ENCODE assay signal across 9 cellular contexts in the genomic region with DNA sequence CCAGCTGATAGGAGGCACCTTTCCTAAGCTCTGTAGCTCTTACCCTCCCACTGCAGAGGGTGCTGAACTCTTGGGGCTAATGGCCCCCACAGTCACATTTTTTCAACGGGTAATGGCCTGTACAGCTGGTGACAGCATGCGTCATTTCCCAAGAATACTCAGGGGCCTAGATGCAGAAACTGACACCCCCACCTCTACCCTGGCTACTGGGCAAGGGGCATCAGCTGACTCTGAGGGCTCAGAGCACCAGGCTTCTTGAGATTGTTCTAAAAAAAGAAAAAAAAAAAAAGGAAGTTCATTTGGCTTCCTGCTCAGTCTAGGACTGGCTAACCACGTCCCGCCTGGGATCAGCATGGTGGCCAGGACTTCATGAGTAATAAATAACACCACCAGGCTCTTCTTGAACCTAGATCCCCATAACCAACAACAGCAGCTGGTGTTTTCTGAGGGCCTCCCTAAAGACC. TPM values are rescaled to one million over a fixed set of nuclear protein-coding genes. Genes with fewer than 3 reads are reported as not detected.
DNase-seq lines count a peak whose midpoint lies in the region; ATAC-seq and TF ChIP-seq lines count a peak whose summit lies in the region.
"Had no signal": no experiment of that assay in that cellular context is flagged by ENCODE, and none has a peak within 500 bp of the region (broad histone marks: within the 10 kb centered on the region; RNA-seq: fewer than 3 reads in every experiment).

No MANE protein-coding gene starts in this region.

- no peaks in the 10 kb centered on the region for H3K36me3 Mint-ChIP-seq in activated naive CD8-positive, alpha-beta T cell treated with anti-CD3 and anti-CD28 coated beads, Interleukin-2, amount 10 ng/mL, durations not matched to agents 7 days and 5 days
- no peaks in the 10 kb centered on the region for H3K36me3 Mint-ChIP-seq in activated naive CD8-positive, alpha-beta T cell treated with anti-CD3 and anti-CD28 coated beads for 36 hours
- no peaks in the 10 kb centered on the region for H3K36me3 Mint-ChIP-seq in Calu3 (ENCODE audit: insufficient read depth, unreplicated experiment)

- 75% methylated on average over 4 of the region's 4 CpGs for WGBS in mesenchymal stem cell
- WGBS in aorta, 2 donors, result 51 to 52% methylated on average over 4 of the region's 4 CpGs

- intact Hi-C loops in aorta (cut with DNase I), result loop anchor here in 1 of 2 donors (5.0 kb wide), 1 partner anchor 40 kb away; no protein-coding TSS in a partner anchor
- intact Hi-C loops in Calu3 (cut with micrococcal nuclease; ENCODE audit: unreplicated experiment), result no loop called here

- BruUV-seq in Calu3 (replicated peaks; lab: Mats Ljungman, UMichigan), result no TSS peak

- no peak overlapping the region for H3K23ac ChIP-seq in mesenchymal stem cell (ENCODE audit: low read length in 2 of 2)

- CTCF ChIA-PET in Calu3 (lab: Charles Lee), result interaction anchor here (0.7 kb wide), 1 partner anchor 705 kb away, joined by 5 read pairs; no protein-coding TSS in a partner anchor

- H3K27ac Mint-ChIP-seq in activated naive CD8-positive, alpha-beta T cell treated with anti-CD3 and anti-CD28 coated beads, Interleukin-2, amount 10 ng/mL, durations not matched to agents 7 days and 5 days, result peak overlapping the region; percentile 34
- no peak overlapping the region for H3K27ac Mint-ChIP-seq in activated naive CD8-positive, alpha-beta T cell treated with anti-CD3 and anti-CD28 coated beads for 36 hours
- H3K27ac Mint-ChIP-seq in Calu3 (ENCODE audit: unreplicated experiment), result no peak overlapping the region

- POLR2A ChIA-PET in activated naive CD8-positive, alpha-beta T cell treated with anti-CD3 and anti-CD28 coated beads, Interleukin-2, amount 10 ng/mL, durations not matched to agents 7 days and 5 days (lab: Charles Lee), result interaction anchor here (1.2 to 2.6 kb wide), 2 partner anchors 24 to 38 kb away, joined by 3 to 17 read pairs; no protein-coding TSS in a partner anchor

- H3K14ac ChIP-seq in mesenchymal stem cell (ENCODE audit: low read length in 2 of 2), result no peak overlapping the region

- H3K4me1 ChIP-seq in mesenchymal stem cell (ENCODE audit: control insufficient read depth, insufficient read depth, low read depth, low read length), result peaks cover 11% of the 10 kb centered on the region
- no peaks in the 10 kb centered on the region for H3K4me1 ChIP-seq in aorta (ENCODE audit: control insufficient read depth in 1 of 2, insufficient read depth in 2 of 2, low read length in 2 of 2)

- H2BK12ac ChIP-seq in mesenchymal stem cell (ENCODE audit: low read length in 2 of 2), result peak overlapping the region in 1 of 2 experiments; percentile 34

- no peak overlapping the region for H2BK15ac ChIP-seq in mesenchymal stem cell (ENCODE audit: low read depth, poor library complexity, severe bottlenecking)

- peak overlapping the region; percentile 18 for H3K27ac ChIP-seq in caudate nucleus (ENCODE audit: low read depth, low read length)
- H3K27ac ChIP-seq in mesenchymal stem cell (ENCODE audit: low read length, poor library complexity, severe bottlenecking), result no peak overlapping the region
- no peak overlapping the region for H3K27ac ChIP-seq in aorta (ENCODE audit: low read depth in 1 of 2, low read length in 2 of 2)
- H3K27ac ChIP-seq: KMS-11 had no signal

- H2BK120ac ChIP-seq in mesenchymal stem cell (ENCODE audit: low read depth, low read length), result no peak overlapping the region

- no peak overlapping the region for H2BK5ac ChIP-seq in mesenchymal stem cell (ENCODE audit: low read depth, low read length, poor library complexity, severe bottlenecking)

- H3K9ac ChIP-seq in mesenchymal stem cell (ENCODE audit: low read length), result no peak overlapping the region
- H3K9ac ChIP-seq: KMS-11 had no signal

- H3K4ac ChIP-seq in mesenchymal stem cell (ENCODE audit: low read depth in 1 of 2, low read length in 2 of 2), result no peak overlapping the region

- no peaks in the 10 kb centered on the region for H3K27me3 ChIP-seq in mesenchymal stem cell (ENCODE audit: control insufficient read depth in 1 of 2, insufficient read depth in 1 of 2, low read length in 2 of 2)
- H3K27me3 ChIP-seq in aorta (ENCODE audit: control insufficient read depth in 1 of 2, insufficient read depth in 2 of 2, low read length in 1 of 2), result no peaks in the 10 kb centered on the region

- peak; percentile 47 for ATAC-seq in activated naive CD8-positive, alpha-beta T cell treated with anti-CD3 and anti-CD28 coated beads, Interleukin-2, amount 10 ng/mL, durations not matched to agents 7 days and 5 days (ENCODE audit: low read depth)
- peak; percentile 53 for ATAC-seq in aorta (ENCODE audit: low FRiP score)

- no peak overlapping the region for H4K91ac ChIP-seq in mesenchymal stem cell (ENCODE audit: low read length)

- peaks cover 4% of the 10 kb centered on the region for H3K27me3 Mint-ChIP-seq in activated naive CD8-positive, alpha-beta T cell treated with anti-CD3 and anti-CD28 coated beads, Interleukin-2, amount 10 ng/mL, durations not matched to agents 7 days and 5 days
- no peaks in the 10 kb centered on the region for H3K27me3 Mint-ChIP-seq in activated naive CD8-positive, alpha-beta T cell treated with anti-CD3 and anti-CD28 coated beads for 36 hours
- no peaks in the 10 kb centered on the region for H3K27me3 Mint-ChIP-seq in Calu3 (ENCODE audit: unreplicated experiment)

- H4K8ac ChIP-seq in mesenchymal stem cell (ENCODE audit: low read length), result no peak overlapping the region

- H2AK5ac ChIP-seq in mesenchymal stem cell (ENCODE audit: low read length, severe bottlenecking), result no peak overlapping the region

- H3K36me3 ChIP-seq in mesenchymal stem cell (ENCODE audit: control insufficient read depth in 1 of 2, insufficient read depth in 2 of 2, low read depth in 1 of 2, low read length in 2 of 2) (no peaks in the 10 kb centered on the region), aorta (ENCODE audit: control insufficient read depth in 1 of 2, insufficient read depth in 2 of 2, low read length in 1 of 2) (no peaks in the 10 kb centered on the region)

- H3K9me3 Mint-ChIP-seq in activated naive CD8-positive, alpha-beta T cell treated with anti-CD3 and anti-CD28 coated beads, Interleukin-2, amount 10 ng/mL, durations not matched to agents 7 days and 5 days, result no peaks in the 10 kb centered on the region
- H3K9me3 Mint-ChIP-seq in activated naive CD8-positive, alpha-beta T cell treated with anti-CD3 and anti-CD28 coated beads for 36 hours, result no peaks in the 10 kb centered on the region
- H3K9me3 Mint-ChIP-seq in Calu3 (ENCODE audit: low read depth, unreplicated experiment), result no peaks in the 10 kb centered on the region

- no peaks in the 10 kb centered on the region for H3K79me1 ChIP-seq in mesenchymal stem cell (replicated peaks; ENCODE audit: low read length, poor library complexity, severe bottlenecking)

- DNase-seq in activated naive CD8-positive, alpha-beta T cell treated with anti-CD3 and anti-CD28 coated beads, Interleukin-2, amount 10 ng/mL, durations not matched to agents 7 days and 5 days, result no peak
- no peak for DNase-seq in activated naive CD8-positive, alpha-beta T cell treated with anti-CD3 and anti-CD28 coated beads for 36 hours
- peak in 12 of 61 donors; percentile 5 to 17 (median 10) for DNase-seq in caudate nucleus (lab: John Stamatoyannopoulos, UW)
- DNase-seq in mesenchymal stem cell, result peak; percentile 44
- peak in 1 of 2 donors; percentile 85 for DNase-seq in aorta
- DNase-seq in T-helper 2 cell, result no peak
- DNase-seq in Calu3, result no peak
- no peak for DNase-seq in NCI-H345 treated with DMSO at 0.1 percent for 48 hours (lab: John Stamatoyannopoulos, UW; ENCODE audit: unreplicated experiment)

- H2AFZ ChIP-seq in mesenchymal stem cell (ENCODE audit: low read depth, low read length), result no peak overlapping the region

- no peak overlapping the region for H3K4me3 Mint-ChIP-seq in activated naive CD8-positive, alpha-beta T cell treated with anti-CD3 and anti-CD28 coated beads, Interleukin-2, amount 10 ng/mL, durations not matched to agents 7 days and 5 days
- H3K4me3 Mint-ChIP-seq in activated naive CD8-positive, alpha-beta T cell treated with anti-CD3 and anti-CD28 coated beads for 36 hours, result no peak overlapping the region
- no peak overlapping the region for H3K4me3 Mint-ChIP-seq in Calu3 (ENCODE audit: low read depth, unreplicated experiment)

- H3K4me2 ChIP-seq in mesenchymal stem cell (ENCODE audit: low read length, poor library complexity, severe bottlenecking), result no peak overlapping the region
- H3K4me2 ChIP-seq: KMS-11 had no signal

- H3K4me1 Mint-ChIP-seq in activated naive CD8-positive, alpha-beta T cell treated with anti-CD3 and anti-CD28 coated beads, Interleukin-2, amount 10 ng/mL, durations not matched to agents 7 days and 5 days, result peaks cover 16% of the 10 kb centered on the region
- peaks cover 14% of the 10 kb centered on the region for H3K4me1 Mint-ChIP-seq in activated naive CD8-positive, alpha-beta T cell treated with anti-CD3 and anti-CD28 coated beads for 36 hours
- H3K4me1 Mint-ChIP-seq in Calu3 (ENCODE audit: low read depth, unreplicated experiment), result peaks cover 17% of the 10 kb centered on the region

- TF ChIP-seq CTCF in Calu3 (IDR thresholded peaks at IDR 0.05; ENCODE audit: unreplicated experiment), result no peak

- H3K4me3 ChIP-seq in mesenchymal stem cell (ENCODE audit: insufficient read depth in 1 of 2, low read depth in 1 of 2, low read length in 2 of 2) (no peak overlapping the region), aorta (ENCODE audit: low read length in 2 of 2) (no peak overlapping the region)

- peak overlapping the region in 1 of 2 experiments; percentile 30 for H3K18ac ChIP-seq in mesenchymal stem cell (ENCODE audit: low read depth in 1 of 2, low read length in 2 of 2)

- H3K9me3 ChIP-seq in mesenchymal stem cell (ENCODE audit: control insufficient read depth, low read length) (no peaks in the 10 kb centered on the region), aorta (ENCODE audit: control insufficient read depth, low read length) (no peaks in the 10 kb centered on the region)

RNA-seq across cellular contexts. Expression of a gene that starts 35.2 kb away (rescaled TPM):
- total RNA-seq in activated naive CD8-positive, alpha-beta T cell treated with anti-CD3 and anti-CD28 coated beads, Interleukin-2, amount 10 ng/mL, durations not matched to agents 7 days and 5 days, result 100 to 1,000 TPM; 114 to 130 TPM
- total RNA-seq in activated naive CD8-positive, alpha-beta T cell treated with anti-CD3 and anti-CD28 coated beads for 36 hours, result 10 to 100 TPM; 84.4 to 86.2 TPM
- polyA plus RNA-seq in mesenchymal stem cell (2013, experiment 1 of 2), result 407 TPM
- polyA plus RNA-seq in mesenchymal stem cell (2013, experiment 2 of 2), result 408 TPM
- 100 to 1,000 TPM; 302 to 388 TPM for total RNA-seq in aorta
- polyA plus RNA-seq in aorta, result 10 to 100 TPM; 35.3 to 48.6 TPM
- 208 and 240 TPM in 2 replicates for total RNA-seq in Calu3 (2022)
